35 cellular contexts compared by ENCODE assay signal in the genomic region with DNA sequence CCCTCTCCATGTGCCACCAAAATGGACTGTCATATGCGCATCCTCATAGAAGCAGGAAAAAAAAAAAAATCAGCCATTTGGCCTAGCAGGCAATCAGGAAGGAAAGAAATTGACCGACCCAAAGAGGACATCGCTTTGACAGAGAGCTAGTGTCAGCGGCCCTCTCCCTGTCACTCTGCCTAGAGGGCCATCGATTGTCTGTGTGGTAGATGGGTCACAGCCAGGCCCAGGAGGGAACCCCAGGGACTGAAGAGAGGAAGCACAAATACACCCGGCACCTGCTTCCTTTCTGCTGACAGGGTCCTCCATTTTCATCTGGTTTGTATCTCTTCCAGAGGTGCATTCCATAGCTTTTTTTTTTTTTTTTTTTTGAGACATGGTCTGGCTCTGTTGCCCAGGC. TPM values are rescaled to one million over a fixed set of nuclear protein-coding genes. Genes with fewer than 3 reads are reported as not detected.
DNase-seq lines count a peak whose midpoint lies in the region; ATAC-seq, FAIRE-seq and TF ChIP-seq lines count a peak whose summit lies in the region.
"Had no signal": no experiment of that assay in that cellular context is flagged by ENCODE, and none has a peak within 500 bp of the region (broad histone marks: within the 10 kb centered on the region; RNA-seq: fewer than 3 reads in every experiment).

No MANE protein-coding gene starts in this region.

- no peak overlapping the region for H3K27ac ChIP-seq in astrocyte (ENCODE audit: low read depth, low read length)
- peak overlapping the region; percentile 36 for H3K27ac ChIP-seq in mesenchymal stem cell (ENCODE audit: low read length, poor library complexity, severe bottlenecking)
- H3K27ac ChIP-seq in spleen: no peak overlapping the region
- no peak overlapping the region for H3K27ac ChIP-seq in neuronal stem cell (replicated peaks; ENCODE audit: low read length)
- H3K27ac ChIP-seq: colonic mucosa, foreskin keratinocyte, pancreas, right atrium auricular region, WERI-Rb-1 had no signal

- CTCF ChIA-PET in activated naive CD4-positive, alpha-beta T cell treated with anti-CD3 and anti-CD28 coated beads, Interleukin-2, amount 10 ng/mL, durations not matched to agents 7 days and 5 days (lab: Charles Lee): interaction anchor here (0.7 to 2.2 kb wide), 2 partner anchors 10 to 153 kb away, joined by 5 to 13 read pairs; no protein-coding TSS in a partner anchor

- peaks cover 74% of the 10 kb centered on the region for H4K20me1 ChIP-seq in astrocyte (ENCODE audit: insufficient read depth, low read length)

- H2AFZ ChIP-seq in astrocyte (ENCODE audit: low read depth, low read length) (no peak overlapping the region), mesenchymal stem cell (ENCODE audit: low read depth, low read length) (no peak overlapping the region), neuronal stem cell (ENCODE audit: low read length) (no peak overlapping the region)

- H2BK120ac ChIP-seq in mesenchymal stem cell (ENCODE audit: low read depth, low read length) (no peak overlapping the region), neuronal stem cell (ENCODE audit: low read depth, low read length) (no peak overlapping the region)

- H3K4me3 Mint-ChIP-seq in astrocyte (ENCODE audit: unreplicated experiment): no peak overlapping the region
- no peak overlapping the region for H3K4me3 Mint-ChIP-seq in activated naive CD4-positive, alpha-beta T cell treated with anti-CD3 and anti-CD28 coated beads, Interleukin-2, amount 10 ng/mL, durations not matched to agents 7 days and 5 days
- H3K4me3 Mint-ChIP-seq: activated CD4-positive, alpha-beta T cell treated with anti-CD3 and anti-CD28 coated beads, Interleukin-2, amount 10 ng/mL, durations not matched to agents 24 days and 14 days; effector memory CD8-positive, alpha-beta T cell; HFFc6; mesothelial cell of epicardium; natural killer cell had no signal

- DNase-seq in GM12892 (ENCODE audit: insufficient read length): no peak
- no peak for DNase-seq in astrocyte (ENCODE audit: low read depth)
- no peak for DNase-seq in mesenchymal stem cell
- peak; percentile 58 for DNase-seq in spleen
- no peak for DNase-seq in neuronal stem cell (ENCODE audit: low spot score)
- no peak for DNase-seq in HK-2 (ENCODE audit: unreplicated experiment)
- DNase-seq in activated naive CD4-positive, alpha-beta T cell treated with anti-CD3 and anti-CD28 coated beads, Interleukin-2, amount 10 ng/mL, durations not matched to agents 7 days and 5 days: no peak
- DNase-seq: activated CD4-positive, alpha-beta T cell treated with anti-CD3 and anti-CD28 coated beads, Interleukin-2, amount 10 ng/mL, durations not matched to agents 24 days and 14 days; activated naive CD4-positive, alpha-beta T cell; activated T-cell treated with anti-CD3 and anti-CD28 coated beads, Interleukin-2, amount 50 U/mL, for 48 hours; amniotic stem cell; Calu3; colonic mucosa; effector memory CD8-positive, alpha-beta T cell; erythroblast; foreskin keratinocyte; GOT3; HFFc6; left colon; natural killer cell; NCI-H526 treated with DMSO at 0.1 percent for 48 hours; SIG-M5; stimulated activated CD4-positive, alpha-beta T cell treated with anti-CD3 and anti-CD28 coated beads, Interleukin-4, amount 100 ng/mL, for 4 hours; stimulated activated naive CD4-positive, alpha-beta T cell; SW 1271; T1000; uterus; WERI-Rb-1 had no signal

- H3K23ac ChIP-seq in mesenchymal stem cell (ENCODE audit: low read length in 2 of 2): no peak overlapping the region
- no peak overlapping the region for H3K23ac ChIP-seq in neuronal stem cell (ENCODE audit: low read depth, low read length, poor library complexity)

- H3K9ac ChIP-seq in astrocyte (ENCODE audit: low read length) (no peak overlapping the region), mesenchymal stem cell (ENCODE audit: low read length) (no peak overlapping the region), neuronal stem cell (ENCODE audit: low read depth, low read length, poor library complexity) (no peak overlapping the region)

- H3K9me3 ChIP-seq in astrocyte (ENCODE audit: insufficient read depth, low read depth, low read length) (no peaks in the 10 kb centered on the region), mesenchymal stem cell (ENCODE audit: control insufficient read depth, low read length) (no peaks in the 10 kb centered on the region), spleen (no peaks in the 10 kb centered on the region), neuronal stem cell (replicated peaks in 1 of 2; ENCODE audit: control insufficient read depth in 2 of 2, insufficient read depth in 1 of 2, low read depth in 1 of 2, low read length in 2 of 2) (no peaks in the 10 kb centered on the region)
- H3K9me3 ChIP-seq: colonic mucosa, pancreas, right atrium auricular region, uterus had no signal

- H3K36me3 ChIP-seq in astrocyte (ENCODE audit: insufficient read depth, low read length) (no peaks in the 10 kb centered on the region), mesenchymal stem cell (ENCODE audit: control insufficient read depth in 1 of 2, insufficient read depth in 2 of 2, low read depth in 1 of 2, low read length in 2 of 2) (peaks cover 23 to 32% of the 10 kb centered on the region in 2 experiments), spleen (peaks cover 0 to 38% (median 16%) of the 10 kb centered on the region in 6 donors), neuronal stem cell (replicated peaks in 1 of 2; ENCODE audit: control insufficient read depth in 2 of 2, insufficient read depth in 2 of 2, low read length in 2 of 2) (peaks cover 0 to 21% of the 10 kb centered on the region in 2 donors)
- H3K36me3 ChIP-seq: colonic mucosa, pancreas, right atrium auricular region, uterus had no signal

- H3K27ac Mint-ChIP-seq in astrocyte (ENCODE audit: unreplicated experiment): no peak overlapping the region
- no peak overlapping the region for H3K27ac Mint-ChIP-seq in activated naive CD4-positive, alpha-beta T cell treated with anti-CD3 and anti-CD28 coated beads, Interleukin-2, amount 10 ng/mL, durations not matched to agents 7 days and 5 days
- H3K27ac Mint-ChIP-seq: activated CD4-positive, alpha-beta T cell treated with anti-CD3 and anti-CD28 coated beads, Interleukin-2, amount 10 ng/mL, durations not matched to agents 24 days and 14 days; effector memory CD8-positive, alpha-beta T cell; HFFc6; natural killer cell had no signal

- H2BK15ac ChIP-seq in mesenchymal stem cell (ENCODE audit: low read depth, poor library complexity, severe bottlenecking) (no peak overlapping the region), neuronal stem cell (ENCODE audit: low read length) (no peak overlapping the region)

- TF ChIP-seq CTCF in astrocyte (IDR thresholded peaks at IDR 0.05; ENCODE audit: insufficient read depth, low read depth, low read length): no peak
- TF ChIP-seq CTCF in spleen (IDR thresholded peaks at IDR 0.05 in 8 of 11, conservative IDR thresholded peaks at IDR 0.05 in 3 of 11): no peak

- H3K4ac ChIP-seq in mesenchymal stem cell (ENCODE audit: low read depth in 1 of 2, low read length in 2 of 2) (no peak overlapping the region), neuronal stem cell (ENCODE audit: low read length) (no peak overlapping the region)

- H2AK5ac ChIP-seq in mesenchymal stem cell (ENCODE audit: low read length, severe bottlenecking) (no peak overlapping the region), neuronal stem cell (ENCODE audit: low read depth, low read length) (no peak overlapping the region)

- ATAC-seq in HG03520 (IDR thresholded peaks at IDR 0.05; ENCODE audit: unreplicated experiment): no peak
- ATAC-seq: effector memory CD8-positive, alpha-beta T cell; foreskin keratinocyte; HepG2; left colon; natural killer cell; pancreas had no signal

- no peak overlapping the region for H3K4me3 ChIP-seq in astrocyte (ENCODE audit: insufficient read depth, low read depth, low read length)
- H3K4me3 ChIP-seq in mesenchymal stem cell (ENCODE audit: insufficient read depth in 1 of 2, low read depth in 1 of 2, low read length in 2 of 2): peak overlapping the region in 1 of 2 experiments; percentile 50
- no peak overlapping the region for H3K4me3 ChIP-seq in spleen
- H3K4me3 ChIP-seq in neuronal stem cell (ENCODE audit: low read length in 2 of 2): no peak overlapping the region
- H3K4me3 ChIP-seq: colonic mucosa, pancreas, right atrium auricular region, uterus had no signal

- H3K79me1 ChIP-seq in mesenchymal stem cell (replicated peaks; ENCODE audit: low read length, poor library complexity, severe bottlenecking) (peaks cover 51% of the 10 kb centered on the region), neuronal stem cell (ENCODE audit: low read depth, low read length) (peaks cover under 1% of the 10 kb centered on the region)

- H3K4me1 ChIP-seq in astrocyte (ENCODE audit: insufficient read depth, low read length): peaks cover 15% of the 10 kb centered on the region
- H3K4me1 ChIP-seq in mesenchymal stem cell (ENCODE audit: control insufficient read depth, insufficient read depth, low read depth, low read length): peaks cover 29% of the 10 kb centered on the region
- H3K4me1 ChIP-seq in spleen: peaks cover 0 to 42% (median 22%) of the 10 kb centered on the region in 6 donors
- no peaks in the 10 kb centered on the region for H3K4me1 ChIP-seq in neuronal stem cell (ENCODE audit: control insufficient read depth in 2 of 2, insufficient read depth in 1 of 2, low read depth in 1 of 2, low read length in 2 of 2)
- H3K4me1 ChIP-seq: foreskin keratinocyte, uterus had no signal

- intact Hi-C loops in spleen (cut with DNase I; ENCODE audit: low total_unique reads): no loop called here

- FAIRE-seq in GM12892 (lab: Jason Lieb, UNC): peak; percentile 58
- FAIRE-seq in astrocyte (lab: Jason Lieb, UNC): no peak
- FAIRE-seq: bronchial epithelial cell, HepG2, pancreas had no signal

- no peak overlapping the region for H4K8ac ChIP-seq in mesenchymal stem cell (ENCODE audit: low read length)
- H4K8ac ChIP-seq in neuronal stem cell (ENCODE audit: low read depth, low read length): no peak overlapping the region

- peaks cover 30% of the 10 kb centered on the region for H3K79me2 ChIP-seq in astrocyte (ENCODE audit: insufficient read depth, low read length)

- H2BK12ac ChIP-seq in mesenchymal stem cell (ENCODE audit: low read length in 2 of 2): peak overlapping the region in 1 of 2 experiments; percentile 15
- no peak overlapping the region for H2BK12ac ChIP-seq in neuronal stem cell (ENCODE audit: low read length)

- H4K91ac ChIP-seq in mesenchymal stem cell (ENCODE audit: low read length) (peak overlapping the region; percentile 11), neuronal stem cell (ENCODE audit: low read depth, low read length, poor library complexity) (no peak overlapping the region)

- no peaks in the 10 kb centered on the region for H3K27me3 Mint-ChIP-seq in astrocyte (ENCODE audit: low read depth, unreplicated experiment)
- H3K27me3 Mint-ChIP-seq in activated naive CD4-positive, alpha-beta T cell treated with anti-CD3 and anti-CD28 coated beads, Interleukin-2, amount 10 ng/mL, durations not matched to agents 7 days and 5 days: peaks cover 4% of the 10 kb centered on the region
- H3K27me3 Mint-ChIP-seq: activated CD4-positive, alpha-beta T cell treated with anti-CD3 and anti-CD28 coated beads, Interleukin-2, amount 10 ng/mL, durations not matched to agents 24 days and 14 days; effector memory CD8-positive, alpha-beta T cell had no signal

- H3K9me3 Mint-ChIP-seq in astrocyte (ENCODE audit: unreplicated experiment): no peaks in the 10 kb centered on the region
- H3K9me3 Mint-ChIP-seq in activated naive CD4-positive, alpha-beta T cell treated with anti-CD3 and anti-CD28 coated beads, Interleukin-2, amount 10 ng/mL, durations not matched to agents 7 days and 5 days: no peaks in the 10 kb centered on the region
- H3K9me3 Mint-ChIP-seq: activated CD4-positive, alpha-beta T cell treated with anti-CD3 and anti-CD28 coated beads, Interleukin-2, amount 10 ng/mL, durations not matched to agents 24 days and 14 days; effector memory CD8-positive, alpha-beta T cell; HFFc6; mesothelial cell of epicardium; natural killer cell had no signal

- no peaks in the 10 kb centered on the region for H3K27me3 ChIP-seq in astrocyte (ENCODE audit: insufficient read depth, low read length)
- H3K27me3 ChIP-seq in mesenchymal stem cell (ENCODE audit: control insufficient read depth in 1 of 2, insufficient read depth in 1 of 2, low read length in 2 of 2): no peaks in the 10 kb centered on the region
- no peaks in the 10 kb centered on the region for H3K27me3 ChIP-seq in spleen (replicated peaks in 1 of 7)
- no peaks in the 10 kb centered on the region for H3K27me3 ChIP-seq in neuronal stem cell (ENCODE audit: control insufficient read depth in 3 of 3, insufficient read depth in 3 of 3, low read depth in 1 of 3, low read length in 3 of 3)
- H3K27me3 ChIP-seq: colonic mucosa, foreskin keratinocyte, pancreas, right atrium auricular region, uterus had no signal

- H3K4me1 Mint-ChIP-seq in astrocyte (ENCODE audit: low read depth, unreplicated experiment): peaks cover 20% of the 10 kb centered on the region
- no peaks in the 10 kb centered on the region for H3K4me1 Mint-ChIP-seq in activated naive CD4-positive, alpha-beta T cell treated with anti-CD3 and anti-CD28 coated beads, Interleukin-2, amount 10 ng/mL, durations not matched to agents 7 days and 5 days
- H3K4me1 Mint-ChIP-seq: natural killer cell had no signal

- H3K36me3 Mint-ChIP-seq in astrocyte (ENCODE audit: low read depth, unreplicated experiment): peaks cover 9% of the 10 kb centered on the region
- peaks cover 1% of the 10 kb centered on the region for H3K36me3 Mint-ChIP-seq in activated naive CD4-positive, alpha-beta T cell treated with anti-CD3 and anti-CD28 coated beads, Interleukin-2, amount 10 ng/mL, durations not matched to agents 7 days and 5 days
- H3K36me3 Mint-ChIP-seq: natural killer cell had no signal

- peak overlapping the region; percentile 67 for H3K4me2 ChIP-seq in astrocyte (ENCODE audit: low read length)
- H3K4me2 ChIP-seq in mesenchymal stem cell (ENCODE audit: low read length, poor library complexity, severe bottlenecking): no peak overlapping the region
- H3K4me2 ChIP-seq in neuronal stem cell (ENCODE audit: insufficient read depth, low read length, poor library complexity, severe bottlenecking): no peak overlapping the region

- WGBS in mesenchymal stem cell: 92% methylated on average over 6 of the region's 6 CpGs
- 34 to 51% (median 39%) methylated on average over 6 of the region's 6 CpGs for WGBS in spleen, 5 donors
- WGBS in neuronal stem cell (ENCODE audit: extremely low coverage in 2 of 2, insufficient read length in 2 of 2, insufficient replicate concordance in 1 of 2), 2 donors: no CpG with 5 or more reads among the region's 6 CpGs

- H3K18ac ChIP-seq in mesenchymal stem cell (ENCODE audit: low read depth in 1 of 2, low read length in 2 of 2): peak overlapping the region in 1 of 2 experiments; percentile 30
- no peak overlapping the region for H3K18ac ChIP-seq in neuronal stem cell (ENCODE audit: low read length)

- H3K14ac ChIP-seq in mesenchymal stem cell (ENCODE audit: low read length in 2 of 2) (no peak overlapping the region), neuronal stem cell (ENCODE audit: low read length) (no peak overlapping the region)

- H2BK5ac ChIP-seq in mesenchymal stem cell (ENCODE audit: low read depth, low read length, poor library complexity, severe bottlenecking) (no peak overlapping the region), neuronal stem cell (ENCODE audit: low read length) (no peak overlapping the region)

- TF ChIP-seq POLR2A in GM12892 (IDR thresholded peaks at IDR 0.05; ENCODE audit: low read depth, low read length): no peak
- TF ChIP-seq POLR2A in spleen (IDR thresholded peaks at IDR 0.05): no peak

RNA-seq across cellular contexts. Expression of gene VPS37C, which starts 21.8 kb away (rescaled TPM):
- polyA plus RNA-seq in GM12892 (2012; ENCODE audit: missing spikeins): 6.6 TPM
- 13.5 and 18.1 TPM in 2 replicates for total RNA-seq in astrocyte
- polyA plus RNA-seq in mesenchymal stem cell (2013, experiment 1 of 2): 15.0 TPM
- polyA plus RNA-seq in mesenchymal stem cell (2013, experiment 2 of 2): 14.7 TPM
- total RNA-seq in spleen: 10 to 100 TPM; 15.7 to 32.3 (median 23.5) TPM
- polyA plus RNA-seq in spleen: 10 to 100 TPM in 1 of 3 donors, 1 to 10 TPM in 2; 6.1 to 15.9 (median 8.9) TPM
- polyA plus RNA-seq in neuronal stem cell (2013, experiment 1 of 2): 13.9 TPM
- polyA plus RNA-seq in neuronal stem cell (2013, experiment 2 of 2): 14.1 TPM

RNA-seq across cellular contexts. Expression of gene CD5, which starts 37.1 kb away (rescaled TPM):
- 0.15 TPM for polyA plus RNA-seq in GM12892 (2012; ENCODE audit: missing spikeins)
- total RNA-seq in astrocyte: not detected in 2 replicates
- polyA plus RNA-seq in mesenchymal stem cell (2013, experiment 1 of 2): not detected
- not detected for polyA plus RNA-seq in mesenchymal stem cell (2013, experiment 2 of 2)
- total RNA-seq in spleen: 10 to 100 TPM in 6 of 7 donors, 1 to 10 TPM in 1; 9.2 to 27.4 (median 18.3) TPM
- 1 to 10 TPM; 2.7 to 6.3 (median 4.9) TPM for polyA plus RNA-seq in spleen
- polyA plus RNA-seq in neuronal stem cell (2013, experiment 1 of 2): not detected
- polyA plus RNA-seq in neuronal stem cell (2013, experiment 2 of 2): not detected
- total RNA-seq: bronchial epithelial cell, Calu3, foreskin keratinocyte, HepG2, HFFc6, mesothelial cell of epicardium, temporal lobe had no signal
- polyA plus RNA-seq: foreskin keratinocyte, HepG2 had no signal

Comparison
In these comparisons a context has a peak if more than half of its experiments do, and no peak if none do; other contexts are left out.
1. RNA of gene CD5, which starts 37.1 kb away (total RNA-seq): 9.2 to 27.4 TPM in spleen; not detected in astrocyte; every median in the first group is over 10 times any median in the second.